29 cellular contexts compared by ENCODE assay signal in the genomic region with DNA sequence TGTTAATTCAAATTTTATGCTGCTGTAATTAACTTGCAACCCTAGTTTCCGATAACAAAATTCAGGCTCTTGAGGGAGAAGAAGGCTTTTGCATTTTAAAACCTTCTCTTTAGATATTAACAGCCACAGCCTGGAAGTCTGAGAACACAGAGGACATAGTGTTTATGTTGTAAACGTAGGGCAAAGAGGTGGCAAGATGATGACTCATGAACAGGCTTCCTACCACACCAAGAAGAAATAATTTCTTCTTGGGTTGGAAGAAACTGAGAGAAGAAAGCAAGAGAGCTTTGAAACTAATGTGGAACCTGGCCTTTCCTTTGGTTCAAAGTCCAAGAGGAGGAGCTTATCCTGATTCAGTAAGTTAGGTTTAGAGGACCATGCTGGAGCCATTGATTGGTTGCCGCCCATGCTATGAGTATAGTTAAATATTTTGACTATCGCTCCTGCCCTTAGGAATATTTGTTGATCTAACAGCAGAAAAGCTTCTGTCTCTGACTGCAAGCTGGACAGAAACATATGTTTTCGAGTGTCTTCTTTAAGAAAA. TPM values are rescaled to one million over a fixed set of nuclear protein-coding genes. Genes with fewer than 3 reads are reported as not detected.
A peak's percentile ranks its signal among the peaks of the same experiment; 100 is the strongest.
DNase-seq lines count a peak whose midpoint lies in the region; TF ChIP-seq lines count a peak whose summit lies in the region.
"Had no signal": no experiment of that assay in that cellular context is flagged by ENCODE, and none has a peak within 500 bp of the region (broad histone marks: within the 10 kb centered on the region; RNA-seq: fewer than 3 reads in every experiment).

No MANE protein-coding gene starts in this region.

- peak overlapping the region; percentile 25; the same call in 1 of the 2 replicates for H2AFZ ChIP-seq in OCI-LY7 (ENCODE audit: low read length)

- intact Hi-C loops in OCI-LY7 (cut with micrococcal nuclease; ENCODE audit: unreplicated experiment), result loop anchor here (5.0 kb wide), 1 partner anchor 195 kb away; the partner anchor contains the start of genes AP5M1 and EXOC5

- H3K27me3 ChIP-seq in tibial nerve, result no peaks in the 10 kb centered on the region
- H3K27me3 ChIP-seq: gastroesophageal sphincter, MG63, transverse colon had no signal

- DNase-seq in Daoy (ENCODE audit: low read depth) (peak; percentile 10), OCI-LY7 (ENCODE audit: low spot score) (no peak), choroid plexus epithelial cell (ENCODE audit: low read depth) (peak; percentile 45), renal cortical epithelial cell (ENCODE audit: low read depth) (peak; percentile 87), tibial nerve (ENCODE audit: low spot score in 2 of 2) (no peak), A172 (ENCODE audit: low spot score) (no peak)
- DNase-seq in activated CD4-positive, alpha-beta T cell treated with anti-CD3 and anti-CD28 coated beads for 4 hours, result no peak
- DNase-seq: activated CD8-positive, alpha-beta T cell treated with anti-CD3 and anti-CD28 coated beads, Interleukin-2, amount 10 ng/mL, durations not matched to agents 7 days and 5 days; activated effector memory CD4-positive, alpha-beta T cell treated with Interleukin-2 at 50 U/mL for 16 hours; anterior cingulate cortex; caudate nucleus; hypothalamus; left ventricle myocardium inferior; MG63; natural killer cell; NCI-H1417; NCI-H2081; NCI-H345; NCI-H748 treated with DMSO at 0.1 percent for 48 hours; occipital lobe; psoas muscle; stimulated activated CD8-positive, alpha-beta memory T cell treated with anti-CD3 and anti-CD28 coated beads, Interleukin-4, amount 100 ng/mL, for 48 hours; T-helper 2 cell; transverse colon had no signal

- CTCF ChIA-PET in OCI-LY7 (lab: Charles Lee; ENCODE audit: unreplicated experiment), result interaction anchor here (1.5 kb wide), 1 partner anchor 23 kb away, joined by 3 read pairs; no protein-coding TSS in a partner anchor

- TF ChIP-seq CTCF in OCI-LY7 (conservative IDR thresholded peaks at IDR 0.05; ENCODE audit: low read length), result no peak
- no peak for TF ChIP-seq CTCF in choroid plexus epithelial cell (conservative IDR thresholded peaks at IDR 0.05; ENCODE audit: low read depth, low read length)
- TF ChIP-seq CTCF in tibial nerve (IDR thresholded peaks at IDR 0.05), result no peak

- H3K4me3 ChIP-seq in OCI-LY7 (ENCODE audit: low read depth, low read length, poor library complexity, severe bottlenecking) (no peak overlapping the region), choroid plexus epithelial cell (ENCODE audit: low read depth, low read length) (no peak overlapping the region), tibial nerve (no peak overlapping the region)
- H3K4me3 ChIP-seq: gastroesophageal sphincter, K562, left ventricle myocardium inferior, MG63, psoas muscle, transverse colon had no signal

- no peaks in the 10 kb centered on the region for H3K79me2 ChIP-seq in OCI-LY7 (ENCODE audit: insufficient read depth, low read depth, low read length)

- no peak for TF ChIP-seq POLR2A in tibial nerve (IDR thresholded peaks at IDR 0.05)

- H3K27ac ChIP-seq in OCI-LY7 (ENCODE audit: low read depth, low read length, poor library complexity, severe bottlenecking) (no peak overlapping the region), tibial nerve (no peak overlapping the region)
- H3K27ac ChIP-seq: gastroesophageal sphincter, left ventricle myocardium inferior, psoas muscle, transverse colon had no signal

- H3K4me2 ChIP-seq in OCI-LY7 (ENCODE audit: low read length), result no peak overlapping the region

- H3K36me3 ChIP-seq in OCI-LY7 (ENCODE audit: insufficient read depth, low read length) (no peaks in the 10 kb centered on the region), tibial nerve (no peaks in the 10 kb centered on the region)
- H3K36me3 ChIP-seq: gastroesophageal sphincter, left ventricle myocardium inferior, MG63, transverse colon had no signal

- H3K9me3 ChIP-seq in OCI-LY7 (ENCODE audit: low read length) (no peaks in the 10 kb centered on the region), tibial nerve (peaks cover 0 to 1% (median 0%) of the 10 kb centered on the region in 4 donors)
- H3K9me3 ChIP-seq: gastroesophageal sphincter, MG63, transverse colon had no signal

- H3K9me2 ChIP-seq in OCI-LY7 (ENCODE audit: insufficient read depth, low read length), result no peaks in the 10 kb centered on the region

- no peaks in the 10 kb centered on the region for H4K20me1 ChIP-seq in OCI-LY7 (ENCODE audit: insufficient read depth, low read length)

- BruUV-seq in OCI-LY7 (replicated peaks; lab: Mats Ljungman, UMichigan), result no TSS peak

- TF ChIP-seq EP300 in tibial nerve (IDR thresholded peaks at IDR 0.05), result no peak

- POLR2A ChIA-PET in OCI-LY7 (lab: Charles Lee), result interaction anchor here (1.4 kb wide), 1 partner anchor 17 kb away, joined by 4 read pairs; no protein-coding TSS in a partner anchor

- WGBS in tibial nerve, 2 donors, result 77 to 78% methylated on average over 5 of the region's 5 CpGs

- H3K4me1 ChIP-seq in OCI-LY7 (ENCODE audit: insufficient read depth, low read length, poor library complexity, severe bottlenecking) (peaks cover 32% of the 10 kb centered on the region), tibial nerve (no peaks in the 10 kb centered on the region)
- H3K4me1 ChIP-seq: gastroesophageal sphincter, left ventricle myocardium inferior, psoas muscle, transverse colon had no signal

RNA-seq across cellular contexts. Expression of gene CCDC198, which starts 31.8 kb away (rescaled TPM):
- total RNA-seq in Daoy (2014; rRNA removed; shearing (Covaris generic)), result 0.46 TPM in 1 of 2 replicates, not detected in the other
- total RNA-seq in OCI-LY7 (2014; rRNA removed; shearing (Covaris generic)), result not detected in 2 replicates
- total RNA-seq in OCI-LY7 (2022) (not detected in 2 replicates), renal cortical epithelial cell (41.0 and 74.6 TPM in 2 replicates), tibial nerve (1 to 10 TPM in 1 of 4 donors, not detected in 3; 1.5 TPM)
- not detected in 2 replicates for total RNA-seq in A172 (2014; rRNA removed; shearing (Covaris generic))
- total RNA-seq: fibroblast of lung, gastroesophageal sphincter, H1, K562, left ventricle myocardium inferior, mesothelial cell of epicardium, natural killer cell, occipital lobe, psoas muscle, transverse colon had no signal

Comparison
In these comparisons a context has a peak if more than half of its experiments do, and no peak if none do; other contexts are left out.
1. DNase-seq: peak in Daoy (single experiment), choroid plexus epithelial cell (single experiment) and renal cortical epithelial cell (single experiment); none in OCI-LY7 (single experiment), activated CD4-positive, alpha-beta T cell treated with anti-CD3 and anti-CD28 coated beads for 4 hours (0 of 2), tibial nerve (0 of 2) and A172 (single experiment).
2. RNA of gene CCDC198, which starts 31.8 kb away (total RNA-seq): 41.0 to 74.6 TPM in renal cortical epithelial cell; 0.46 TPM in Daoy, not detected in OCI-LY7, 1.5 TPM in tibial nerve and not detected in A172; every median in the first group is over 10 times any median in the second.